In the genomic region with DNA sequence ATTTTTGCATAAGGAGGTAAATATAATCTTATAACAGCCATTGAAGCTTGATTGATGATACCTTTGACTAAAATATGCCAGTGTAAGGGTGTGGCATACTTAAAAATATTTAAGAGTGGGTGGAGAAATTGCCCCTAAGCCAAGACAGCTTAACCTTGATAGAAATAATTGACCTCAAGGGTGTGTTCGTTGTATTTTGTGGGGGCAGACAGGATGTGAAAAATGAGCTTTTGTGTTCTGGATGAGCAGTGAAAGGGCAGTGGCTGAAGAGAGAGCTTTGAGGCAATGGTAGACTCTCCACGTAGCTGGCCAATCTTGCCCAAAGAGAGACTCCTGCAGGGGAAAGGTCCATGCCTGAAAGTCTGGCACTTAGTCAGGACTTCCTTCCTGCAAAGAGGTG, we compare ENCODE assay signal across 2 cellular contexts.
TF ChIP-seq lines count a peak whose summit lies in the region.

No MANE protein-coding gene starts in this region.

TF ChIP-seq in A549, 52 proteins besides CTCF, POLR2A, EP300 and RAD21 (continued from another document):
- TF ChIP-seq, protein P1, sequence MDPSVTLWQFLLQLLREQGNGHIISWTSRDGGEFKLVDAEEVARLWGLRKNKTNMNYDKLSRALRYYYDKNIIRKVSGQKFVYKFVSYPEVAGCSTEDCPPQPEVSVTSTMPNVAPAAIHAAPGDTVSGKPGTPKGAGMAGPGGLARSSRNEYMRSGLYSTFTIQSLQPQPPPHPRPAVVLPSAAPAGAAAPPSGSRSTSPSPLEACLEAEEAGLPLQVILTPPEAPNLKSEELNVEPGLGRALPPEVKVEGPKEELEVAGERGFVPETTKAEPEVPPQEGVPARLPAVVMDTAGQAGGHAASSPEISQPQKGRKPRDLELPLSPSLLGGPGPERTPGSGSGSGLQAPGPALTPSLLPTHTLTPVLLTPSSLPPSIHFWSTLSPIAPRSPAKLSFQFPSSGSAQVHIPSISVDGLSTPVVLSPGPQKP (IDR thresholded peaks at IDR 0.05; ENCODE audit: low read depth, low read length) = no peak
- no peak for TF ChIP-seq JUN (IDR thresholded peaks at IDR 0.05)
- TF ChIP-seq, protein P2, sequence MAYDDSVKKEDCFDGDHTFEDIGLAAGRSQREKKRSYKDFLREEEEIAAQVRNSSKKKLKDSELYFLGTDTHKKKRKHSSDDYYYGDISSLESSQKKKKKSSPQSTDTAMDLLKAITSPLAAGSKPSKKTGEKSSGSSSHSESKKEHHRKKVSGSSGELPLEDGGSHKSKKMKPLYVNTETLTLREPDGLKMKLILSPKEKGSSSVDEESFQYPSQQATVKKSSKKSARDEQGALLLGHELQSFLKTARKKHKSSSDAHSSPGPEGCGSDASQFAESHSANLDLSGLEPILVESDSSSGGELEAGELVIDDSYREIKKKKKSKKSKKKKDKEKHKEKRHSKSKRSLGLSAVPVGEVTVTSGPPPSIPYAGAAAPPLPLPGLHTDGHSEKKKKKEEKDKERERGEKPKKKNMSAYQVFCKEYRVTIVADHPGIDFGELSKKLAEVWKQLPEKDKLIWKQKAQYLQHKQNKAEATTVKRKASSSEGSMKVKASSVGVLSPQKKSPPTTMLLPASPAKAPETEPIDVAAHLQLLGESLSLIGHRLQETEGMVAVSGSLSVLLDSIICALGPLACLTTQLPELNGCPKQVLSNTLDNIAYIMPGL (CRISPR knock-in tag; IDR thresholded peaks at IDR 0.05; ENCODE audit: borderline replicate concordance) = no peak
- TF ChIP-seq, protein P3, sequence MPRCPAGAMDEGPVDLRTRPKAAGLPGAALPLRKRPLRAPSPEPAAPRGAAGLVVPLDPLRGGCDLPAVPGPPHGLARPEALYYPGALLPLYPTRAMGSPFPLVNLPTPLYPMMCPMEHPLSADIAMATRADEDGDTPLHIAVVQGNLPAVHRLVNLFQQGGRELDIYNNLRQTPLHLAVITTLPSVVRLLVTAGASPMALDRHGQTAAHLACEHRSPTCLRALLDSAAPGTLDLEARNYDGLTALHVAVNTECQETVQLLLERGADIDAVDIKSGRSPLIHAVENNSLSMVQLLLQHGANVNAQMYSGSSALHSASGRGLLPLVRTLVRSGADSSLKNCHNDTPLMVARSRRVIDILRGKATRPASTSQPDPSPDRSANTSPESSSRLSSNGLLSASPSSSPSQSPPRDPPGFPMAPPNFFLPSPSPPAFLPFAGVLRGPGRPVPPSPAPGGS (IDR thresholded peaks at IDR 0.05) = no peak
- no peak for TF ChIP-seq HOXA7 (CRISPR knock-in tag; IDR thresholded peaks at IDR 0.05)
- TF ChIP-seq, protein P4, sequence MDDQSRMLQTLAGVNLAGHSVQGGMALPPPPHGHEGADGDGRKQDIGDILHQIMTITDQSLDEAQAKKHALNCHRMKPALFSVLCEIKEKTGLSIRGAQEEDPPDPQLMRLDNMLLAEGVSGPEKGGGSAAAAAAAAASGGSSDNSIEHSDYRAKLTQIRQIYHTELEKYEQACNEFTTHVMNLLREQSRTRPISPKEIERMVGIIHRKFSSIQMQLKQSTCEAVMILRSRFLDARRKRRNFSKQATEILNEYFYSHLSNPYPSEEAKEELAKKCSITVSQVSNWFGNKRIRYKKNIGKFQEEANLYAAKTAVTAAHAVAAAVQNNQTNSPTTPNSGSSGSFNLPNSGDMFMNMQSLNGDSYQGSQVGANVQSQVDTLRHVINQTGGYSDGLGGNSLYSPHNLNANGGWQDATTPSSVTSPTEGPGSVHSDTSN (IDR thresholded peaks at IDR 0.05) = no peak
- TF ChIP-seq CBX2 (IDR thresholded peaks at IDR 0.05; ENCODE audit: borderline replicate concordance, low read depth) = no peak
- TF ChIP-seq SMC3 (IDR thresholded peaks at IDR 0.05) = no peak
- TF ChIP-seq CHD2 (IDR thresholded peaks at IDR 0.05; ENCODE audit: low read length, partially characterized antibody) = no peak
- no peak for TF ChIP-seq RNF2 (IDR thresholded peaks at IDR 0.05; ENCODE audit: borderline replicate concordance, low read depth)
- no peak for TF ChIP-seq KDM1A (IDR thresholded peaks at IDR 0.05; ENCODE audit: low read depth)
- no peak for TF ChIP-seq ZC3H11A (IDR thresholded peaks at IDR 0.05)
- no peak for TF ChIP-seq SREBF2 (IDR thresholded peaks at IDR 0.05)
- TF ChIP-seq PHF8 (IDR thresholded peaks at IDR 0.05; ENCODE audit: borderline replicate concordance, low read depth) = no peak
- TF ChIP-seq KDM5A (IDR thresholded peaks at IDR 0.05) = no peak
- no peak for TF ChIP-seq ZSCAN20 (CRISPR knock-in tag; IDR thresholded peaks at IDR 0.05)
- TF ChIP-seq FOSB (CRISPR knock-in tag; IDR thresholded peaks at IDR 0.05) = no peak
- no peak for TF ChIP-seq NR3C1 (IDR thresholded peaks at IDR 0.05)

TF ChIP-seq in IMR-90, 13 proteins besides CTCF, POLR2A, EP300 and RAD21 (continued from another document):
- TF ChIP-seq, protein P1 (IDR thresholded peaks at IDR 0.05; ENCODE audit: borderline replicate concordance, low read depth, low read length) = no peak
- no peak for TF ChIP-seq CEBPB (IDR thresholded peaks at IDR 0.05; ENCODE audit: low read depth, low read length)
- no peak for TF ChIP-seq BHLHE40 (IDR thresholded peaks at IDR 0.05; ENCODE audit: low read depth, low read length)
- TF ChIP-seq CHD1 (IDR thresholded peaks at IDR 0.05; ENCODE audit: low read depth, low read length) = no peak
- TF ChIP-seq MXI1 (IDR thresholded peaks at IDR 0.05; ENCODE audit: borderline replicate concordance, low read depth, low read length) = no peak
- TF ChIP-seq RCOR1 (IDR thresholded peaks at IDR 0.05; ENCODE audit: insufficient replicate concordance, low read length) = no peak
- TF ChIP-seq, protein P5, sequence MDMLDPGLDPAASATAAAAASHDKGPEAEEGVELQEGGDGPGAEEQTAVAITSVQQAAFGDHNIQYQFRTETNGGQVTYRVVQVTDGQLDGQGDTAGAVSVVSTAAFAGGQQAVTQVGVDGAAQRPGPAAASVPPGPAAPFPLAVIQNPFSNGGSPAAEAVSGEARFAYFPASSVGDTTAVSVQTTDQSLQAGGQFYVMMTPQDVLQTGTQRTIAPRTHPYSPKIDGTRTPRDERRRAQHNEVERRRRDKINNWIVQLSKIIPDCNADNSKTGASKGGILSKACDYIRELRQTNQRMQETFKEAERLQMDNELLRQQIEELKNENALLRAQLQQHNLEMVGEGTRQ (IDR thresholded peaks at IDR 0.05; ENCODE audit: low read depth, low read length) = no peak
- no peak for TF ChIP-seq FOS (IDR thresholded peaks at IDR 0.05; ENCODE audit: low read depth, low read length)
TF ChIP-seq in IMR-90: peak in this region for 0.
